Comparison of ENCODE assay signal across 28 cellular contexts in genomic region chr11:79486239-79486984, GRCh38. TPM values are rescaled to one million over a fixed set of nuclear protein-coding genes. Genes with fewer than 3 reads are reported as not detected.
DNase-seq lines count a peak whose midpoint lies in the region; ATAC-seq and TF ChIP-seq lines count a peak whose summit lies in the region.
"Had no signal": no experiment of that assay in that cellular context is flagged by ENCODE, and none has a peak within 500 bp of the region (broad histone marks: within the 10 kb centered on the region; RNA-seq: fewer than 3 reads in every experiment).

No MANE protein-coding gene starts in this region.

- H3K27me3 ChIP-seq in HUES48 (ENCODE audit: control insufficient read depth, insufficient read depth, low read length), result no peaks in the 10 kb centered on the region
- H3K27me3 ChIP-seq: BE2C had no signal

- no peak overlapping the region for H3K4me3 Mint-ChIP-seq in activated T-helper 17 cell treated with anti-CD3 and anti-CD28 coated beads, Interleukin-2, amount 50 U/mL, for 72 hours
- H3K4me3 Mint-ChIP-seq: activated naive CD8-positive, alpha-beta T cell treated with anti-CD3 and anti-CD28 coated beads, Interleukin-2, amount 50 U/mL, for 24 hours; brain; mesothelial cell of epicardium; nephron had no signal

- no peaks in the 10 kb centered on the region for H3K9me3 Mint-ChIP-seq in activated T-helper 17 cell treated with anti-CD3 and anti-CD28 coated beads, Interleukin-2, amount 50 U/mL, for 72 hours
- H3K9me3 Mint-ChIP-seq: activated naive CD8-positive, alpha-beta T cell treated with anti-CD3 and anti-CD28 coated beads, Interleukin-2, amount 50 U/mL, for 24 hours; brain; mesothelial cell of epicardium; nephron had no signal

- peaks cover 19% of the 10 kb centered on the region for H3K4me1 ChIP-seq in HUES48 (ENCODE audit: control insufficient read depth, insufficient read depth, low read length)
- H3K4me1 ChIP-seq: A549, BE2C, parathyroid adenoma had no signal

- peaks cover 3% of the 10 kb centered on the region for H3K4me1 Mint-ChIP-seq in activated T-helper 17 cell treated with anti-CD3 and anti-CD28 coated beads, Interleukin-2, amount 50 U/mL, for 72 hours
- H3K4me1 Mint-ChIP-seq: nephron had no signal

- H3K27me3 Mint-ChIP-seq in activated T-helper 17 cell treated with anti-CD3 and anti-CD28 coated beads, Interleukin-2, amount 50 U/mL, for 72 hours, result peaks cover 5% of the 10 kb centered on the region

- H3K27ac Mint-ChIP-seq in activated T-helper 17 cell treated with anti-CD3 and anti-CD28 coated beads, Interleukin-2, amount 50 U/mL, for 72 hours, result no peak overlapping the region
- H3K27ac Mint-ChIP-seq: activated naive CD8-positive, alpha-beta T cell treated with anti-CD3 and anti-CD28 coated beads, Interleukin-2, amount 50 U/mL, for 24 hours; mesothelial cell of epicardium; nephron had no signal

- H3K36me3 ChIP-seq in HUES48 (ENCODE audit: control insufficient read depth, insufficient read depth, low read length), result no peaks in the 10 kb centered on the region
- H3K36me3 ChIP-seq: BE2C had no signal

- intact Hi-C loops in Right ventricle myocardium superior (cut with DNase I), result no loop called here

- peak; percentile 26 for ATAC-seq in activated T-helper 17 cell treated with anti-CD3 and anti-CD28 coated beads, Interleukin-2, amount 50 U/mL, for 72 hours (replicated peaks)
- no peak for ATAC-seq in Right ventricle myocardium superior (ENCODE audit: poor library complexity)
- ATAC-seq: activated naive CD8-positive, alpha-beta T cell treated with anti-CD3 and anti-CD28 coated beads, Interleukin-2, amount 50 U/mL, for 24 hours; left cardiac atrium; sciatic nerve had no signal

- peak overlapping the region; percentile 51 for H3K27ac ChIP-seq in HUES48 (ENCODE audit: low read depth, low read length)
- H3K27ac ChIP-seq: A549, GM23248, parathyroid adenoma, VCaP had no signal

- H3K9ac ChIP-seq in HUES48 (ENCODE audit: low read depth, low read length), result no peak overlapping the region
- H3K9ac ChIP-seq: GM23248, parathyroid adenoma had no signal

- H3K4me3 ChIP-seq in AG10803 (ENCODE audit: low read length) (no peak overlapping the region), HUES48 (ENCODE audit: low read depth, low read length) (no peak overlapping the region)
- H3K4me3 ChIP-seq: A549, GM23248 had no signal

- H3K36me3 Mint-ChIP-seq in activated T-helper 17 cell treated with anti-CD3 and anti-CD28 coated beads, Interleukin-2, amount 50 U/mL, for 72 hours (ENCODE audit: low read depth), result no peaks in the 10 kb centered on the region
- H3K36me3 Mint-ChIP-seq: brain, mesothelial cell of epicardium had no signal

- TF ChIP-seq CTCF in AG10803 (conservative IDR thresholded peaks at IDR 0.05; ENCODE audit: low read length), result no peak

- no peaks in the 10 kb centered on the region for H3K9me3 ChIP-seq in HUES48 (ENCODE audit: control insufficient read depth, insufficient read depth, low read length)
- H3K9me3 ChIP-seq: A549, BE2C had no signal

- DNase-seq in AG10803 (ENCODE audit: low read depth) (peak; percentile 9), kidney tubule cell (ENCODE audit: low spot score) (peak; percentile 32), Right ventricle myocardium superior (no peak), NK-92 (lab: John Stamatoyannopoulos, UW; ENCODE audit: unreplicated experiment) (no peak)
- no peak for DNase-seq in activated CD8-positive, alpha-beta memory T cell treated with anti-CD3 and anti-CD28 coated beads for 24 hours
- DNase-seq in effector CD8-positive, alpha-beta T cell (lab: John Stamatoyannopoulos, UW), result no peak
- DNase-seq: activated CD4-positive, alpha-beta T cell treated with anti-CD3 and anti-CD28 coated beads, Interleukin-2, amount 50 U/mL, for 1 hour; activated CD8-positive, alpha-beta memory T cell treated with anti-CD3 and anti-CD28 coated beads, Interleukin-2, amount 50 U/mL, for 48 hours; activated gamma-delta T cell; activated naive CD8-positive, alpha-beta T cell treated with anti-CD3 and anti-CD28 coated beads, Interleukin-2, amount 50 U/mL, for 24 hours; BE2C; COR-L47; GM23248; left cardiac atrium; NCI-H1048; NCI-H187 treated with DMSO at 0.1 percent for 48 hours; NCI-H226; NCI-H774 had no signal

RNA-seq across cellular contexts. Expression of gene TENM4, which starts 45.6 kb away (rescaled TPM):
- total RNA-seq in activated T-helper 17 cell treated with anti-CD3 and anti-CD28 coated beads, Interleukin-2, amount 50 U/mL, for 72 hours, result under 1 TPM in 1 of 2 donors, not detected in 1; 0.15 TPM
- 0.81 TPM for total RNA-seq in Right ventricle myocardium superior
- total RNA-seq: T-helper 2 cell treated with Interferon-gamma antibody and Interleukin-4, amounts not matched to agents 100 ng/mL and 5 ng/mL, for 36 hours had no signal

Comparison
In these comparisons a context has a peak if more than half of its experiments do, and no peak if none do; other contexts are left out.
1. DNase-seq: peak in AG10803 (single experiment) and kidney tubule cell (single experiment); none in activated CD8-positive, alpha-beta memory T cell treated with anti-CD3 and anti-CD28 coated beads for 24 hours (single experiment), effector CD8-positive, alpha-beta T cell (single experiment), Right ventricle myocardium superior (single experiment) and NK-92 (single experiment).